ENCODE assay signal across 24 cellular contexts in genomic region chr9:105118646-105119045, GRCh38.
DNase-seq lines count a peak whose midpoint lies in the region; FAIRE-seq and TF ChIP-seq lines count a peak whose summit lies in the region.
"Had no signal": no experiment of that assay in that cellular context is flagged by ENCODE, and none has a peak within 500 bp of the region (broad histone marks: within the 10 kb centered on the region; RNA-seq: fewer than 3 reads in every experiment).

No MANE protein-coding gene starts in this region.

- peak; percentile 60 for FAIRE-seq in bronchial epithelial cell (lab: Jason Lieb, UNC)
- FAIRE-seq: small intestine had no signal

- H3K9ac ChIP-seq in mesendoderm (ENCODE audit: low read length) (no peak overlapping the region), subcutaneous abdominal adipose tissue (ENCODE audit: low read length in 5 of 5) (peak overlapping the region in 1 of 5 donors; percentile 16)

- no peak overlapping the region for H3K27ac ChIP-seq in mesendoderm (ENCODE audit: low read depth, low read length)
- peak overlapping the region; percentile 45 for H3K27ac ChIP-seq in subcutaneous abdominal adipose tissue (ENCODE audit: low read depth, low read length)
- H3K27ac ChIP-seq: SJSA1, tibial artery, WERI-Rb-1 had no signal

- H3K18ac ChIP-seq in mesendoderm (ENCODE audit: low read length) = no peak overlapping the region

- H3K23ac ChIP-seq in mesendoderm (ENCODE audit: low read length) = no peak overlapping the region

- DNase-seq in NCI-H1092 treated with DMSO at 0.1 percent for 48 hours (lab: John Stamatoyannopoulos, UW) = peak; percentile 79
- DNase-seq in NCI-H1092 (lab: John Stamatoyannopoulos, UW) = no peak
- no peak for DNase-seq in bronchial epithelial cell (ENCODE audit: low read depth)
- peak; percentile 58 for DNase-seq in mesendoderm
- no peak for DNase-seq in activated effector memory CD4-positive, alpha-beta T cell treated with anti-CD3 and anti-CD28 coated beads, Interleukin-2, amount 50 U/mL, for 16 hours
- no peak for DNase-seq in NCI-H1417 (lab: John Stamatoyannopoulos, UW)
- no peak for DNase-seq in NCI-H82 (lab: John Stamatoyannopoulos, UW)
- DNase-seq: activated CD4-positive, alpha-beta memory T cell treated with anti-CD3 and anti-CD28 coated beads for 36 hours; activated gamma-delta T cell treated with Interleukin-2 at 50 U/mL for 16 hours; AML-193; DMS79; heart left ventricle; immature natural killer cell; left ventricle myocardium superior; NCI-H1436 treated with DMSO at 0.1 percent for 48 hours; NCI-H2171; NCI-H524; small intestine; stimulated activated CD4-positive, alpha-beta T cell treated with anti-CD3 and anti-CD28 coated beads, Interleukin-4, amount 100 ng/mL, for 24 hours; stimulated activated naive CD8-positive, alpha-beta T cell treated with anti-CD3 and anti-CD28 coated beads, Interleukin-15, Interleukin-2, amounts not matched to agents 100 U/mL and 50 U/mL, for 24 hours; tibial artery; WERI-Rb-1 had no signal

- no peaks in the 10 kb centered on the region for H3K79me1 ChIP-seq in mesendoderm (ENCODE audit: low read length)

- no peak overlapping the region for H4K5ac ChIP-seq in mesendoderm (ENCODE audit: low read length)

- H3K79me2 ChIP-seq in mesendoderm (ENCODE audit: control insufficient read depth, insufficient read depth, low read length) = no peaks in the 10 kb centered on the region

- H3K4me1 ChIP-seq in mesendoderm (ENCODE audit: control insufficient read depth, low read depth, low read length) (peaks cover 15% of the 10 kb centered on the region), subcutaneous abdominal adipose tissue (ENCODE audit: control insufficient read depth in 5 of 5, insufficient read depth in 5 of 5, low read length in 5 of 5) (peaks cover 2 to 32% (median 28%) of the 10 kb centered on the region in 5 donors)
- H3K4me1 ChIP-seq: tibial artery had no signal

- H3K36me3 ChIP-seq in bronchial epithelial cell (ENCODE audit: control insufficient read depth, insufficient read depth, low read length) (no peaks in the 10 kb centered on the region), mesendoderm (ENCODE audit: control insufficient read depth, insufficient read depth, low read length) (no peaks in the 10 kb centered on the region), subcutaneous abdominal adipose tissue (ENCODE audit: control insufficient read depth in 5 of 5, insufficient read depth in 5 of 5, low read length in 5 of 5) (no peaks in the 10 kb centered on the region)
- H3K36me3 ChIP-seq: heart left ventricle, SJSA1, tibial artery, WERI-Rb-1 had no signal

- H3K27me3 ChIP-seq in bronchial epithelial cell (ENCODE audit: control insufficient read depth, insufficient read depth, low read length) (no peaks in the 10 kb centered on the region), mesendoderm (ENCODE audit: insufficient read depth, low read length, poor library complexity) (no peaks in the 10 kb centered on the region), subcutaneous abdominal adipose tissue (ENCODE audit: control insufficient read depth in 5 of 5, insufficient read depth in 4 of 5, low read length in 5 of 5) (no peaks in the 10 kb centered on the region)
- H3K27me3 ChIP-seq: heart left ventricle, SJSA1, tibial artery had no signal

- no CpG with 5 or more reads among the region's 5 CpGs for WGBS in mesendoderm (ENCODE audit: extremely low coverage, insufficient coverage, low lambda C conversion rate)

- H2BK15ac ChIP-seq in mesendoderm (replicated peaks; ENCODE audit: low read depth) = no peak overlapping the region

- no peak overlapping the region for H2BK120ac ChIP-seq in mesendoderm (ENCODE audit: low read depth, low read length)

- H3K9me3 ChIP-seq in subcutaneous abdominal adipose tissue (ENCODE audit: control insufficient read depth in 5 of 5, low read length in 5 of 5) = no peaks in the 10 kb centered on the region
- H3K9me3 ChIP-seq: heart left ventricle, SJSA1, tibial artery had no signal

- no peak for TF ChIP-seq CTCF in bronchial epithelial cell (IDR thresholded peaks at IDR 0.05; ENCODE audit: insufficient read depth, low read length, severe bottlenecking)

- H3K56ac ChIP-seq in mesendoderm (ENCODE audit: low read length) = no peak overlapping the region

- H3K4ac ChIP-seq in mesendoderm (ENCODE audit: low read depth, low read length) = no peak overlapping the region

- no peak overlapping the region for H3K4me2 ChIP-seq in mesendoderm (ENCODE audit: low read length)

- no peak overlapping the region for H3K4me3 ChIP-seq in bronchial epithelial cell (ENCODE audit: low read depth, low read length)
- no peak overlapping the region for H3K4me3 ChIP-seq in mesendoderm (ENCODE audit: low read length)
- H3K4me3 ChIP-seq in subcutaneous abdominal adipose tissue (ENCODE audit: low read depth in 1 of 5, low read length in 5 of 5) = no peak overlapping the region
- H3K4me3 ChIP-seq: heart left ventricle, SJSA1, tibial artery had no signal

- no peak overlapping the region for H2BK5ac ChIP-seq in mesendoderm (ENCODE audit: low read length)

- H2AK5ac ChIP-seq in mesendoderm (ENCODE audit: low read length) = peak overlapping the region; percentile 49

- H4K8ac ChIP-seq in mesendoderm (ENCODE audit: low read depth, low read length) = no peak overlapping the region

Comparison
In these comparisons a context has a peak if more than half of its experiments do, and no peak if none do; other contexts are left out.
1. DNase-seq: peak in NCI-H1092 treated with DMSO at 0.1 percent for 48 hours (single experiment) and mesendoderm (single experiment); none in NCI-H1092 (single experiment), bronchial epithelial cell (single experiment), activated effector memory CD4-positive, alpha-beta T cell treated with anti-CD3 and anti-CD28 coated beads, Interleukin-2, amount 50 U/mL, for 16 hours (single experiment), NCI-H1417 (0 of 3) and NCI-H82 (single experiment).